1 cellular context compared by ENCODE assay signal in the genomic region with DNA sequence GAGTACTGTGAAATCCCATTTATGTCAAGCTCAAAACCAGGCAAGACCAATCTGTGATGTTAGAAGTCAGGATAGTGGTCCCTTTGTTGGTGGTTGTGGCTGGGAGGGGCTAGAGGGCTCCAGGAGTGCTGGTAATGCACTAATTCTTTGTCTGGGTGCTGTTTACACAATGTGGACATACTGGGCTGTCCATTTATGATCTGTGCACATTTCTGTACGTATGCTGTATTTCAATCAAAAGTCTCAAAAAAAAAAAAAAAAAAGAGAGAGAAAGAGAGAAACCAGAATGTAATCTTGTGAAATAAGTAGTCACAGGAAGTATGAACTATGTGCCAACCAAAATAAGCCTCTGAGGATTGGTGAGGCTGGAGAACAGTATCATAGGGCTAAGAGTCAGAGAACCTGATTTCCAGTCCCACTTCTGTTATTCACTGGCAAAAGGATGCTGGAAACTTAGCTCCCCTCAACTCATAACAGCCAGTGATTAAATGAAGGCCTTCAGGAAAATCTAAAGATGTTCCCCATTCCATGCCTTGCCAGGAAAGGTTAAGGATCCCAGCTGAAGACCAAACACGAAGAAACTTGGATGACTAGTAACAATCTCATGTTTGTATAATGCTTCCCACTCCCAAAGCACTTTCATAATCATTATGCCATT.
TF ChIP-seq lines count a peak whose summit lies in the region.

No MANE protein-coding gene starts in this region.

TF ChIP-seq in GM12878, 131 proteins besides CTCF, POLR2A, EP300 and RAD21:
- no peak for TF ChIP-seq E2F4 (IDR thresholded peaks at IDR 0.05; ENCODE audit: low read depth, low read length)
- TF ChIP-seq BRCA1 (IDR thresholded peaks at IDR 0.05; ENCODE audit: low read depth, low read length), result no peak
- TF ChIP-seq MTA2 (IDR thresholded peaks at IDR 0.05; ENCODE audit: low read depth), result no peak
- no peak for TF ChIP-seq MEF2A (IDR thresholded peaks at IDR 0.05; ENCODE audit: insufficient read depth, low read depth, low read length)
- TF ChIP-seq IRF5 (IDR thresholded peaks at IDR 0.05; ENCODE audit: borderline replicate concordance), result no peak
- no peak for TF ChIP-seq NR2F1 (conservative IDR thresholded peaks at IDR 0.05)
- TF ChIP-seq BCL3 (IDR thresholded peaks at IDR 0.05; ENCODE audit: borderline replicate concordance, insufficient read depth, low read depth, low read length, poor library complexity, severe bottlenecking), result no peak
- TF ChIP-seq SIN3A (IDR thresholded peaks at IDR 0.05; ENCODE audit: low read depth, low read length), result no peak
- no peak for TF ChIP-seq TCF7 (IDR thresholded peaks at IDR 0.05; ENCODE audit: borderline replicate concordance)
- TF ChIP-seq, protein P1, sequence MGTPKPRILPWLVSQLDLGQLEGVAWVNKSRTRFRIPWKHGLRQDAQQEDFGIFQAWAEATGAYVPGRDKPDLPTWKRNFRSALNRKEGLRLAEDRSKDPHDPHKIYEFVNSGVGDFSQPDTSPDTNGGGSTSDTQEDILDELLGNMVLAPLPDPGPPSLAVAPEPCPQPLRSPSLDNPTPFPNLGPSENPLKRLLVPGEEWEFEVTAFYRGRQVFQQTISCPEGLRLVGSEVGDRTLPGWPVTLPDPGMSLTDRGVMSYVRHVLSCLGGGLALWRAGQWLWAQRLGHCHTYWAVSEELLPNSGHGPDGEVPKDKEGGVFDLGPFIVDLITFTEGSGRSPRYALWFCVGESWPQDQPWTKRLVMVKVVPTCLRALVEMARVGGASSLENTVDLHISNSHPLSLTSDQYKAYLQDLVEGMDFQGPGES (IDR thresholded peaks at IDR 0.05), result no peak
- TF ChIP-seq ZNF217 (IDR thresholded peaks at IDR 0.05), result no peak
- TF ChIP-seq RFX5 (IDR thresholded peaks at IDR 0.05; ENCODE audit: low read depth, low read length), result no peak
- no peak for TF ChIP-seq GABPA (IDR thresholded peaks at IDR 0.05; ENCODE audit: low read depth)
- no peak for TF ChIP-seq ZNF592 (IDR thresholded peaks at IDR 0.05)
- TF ChIP-seq, protein P2, sequence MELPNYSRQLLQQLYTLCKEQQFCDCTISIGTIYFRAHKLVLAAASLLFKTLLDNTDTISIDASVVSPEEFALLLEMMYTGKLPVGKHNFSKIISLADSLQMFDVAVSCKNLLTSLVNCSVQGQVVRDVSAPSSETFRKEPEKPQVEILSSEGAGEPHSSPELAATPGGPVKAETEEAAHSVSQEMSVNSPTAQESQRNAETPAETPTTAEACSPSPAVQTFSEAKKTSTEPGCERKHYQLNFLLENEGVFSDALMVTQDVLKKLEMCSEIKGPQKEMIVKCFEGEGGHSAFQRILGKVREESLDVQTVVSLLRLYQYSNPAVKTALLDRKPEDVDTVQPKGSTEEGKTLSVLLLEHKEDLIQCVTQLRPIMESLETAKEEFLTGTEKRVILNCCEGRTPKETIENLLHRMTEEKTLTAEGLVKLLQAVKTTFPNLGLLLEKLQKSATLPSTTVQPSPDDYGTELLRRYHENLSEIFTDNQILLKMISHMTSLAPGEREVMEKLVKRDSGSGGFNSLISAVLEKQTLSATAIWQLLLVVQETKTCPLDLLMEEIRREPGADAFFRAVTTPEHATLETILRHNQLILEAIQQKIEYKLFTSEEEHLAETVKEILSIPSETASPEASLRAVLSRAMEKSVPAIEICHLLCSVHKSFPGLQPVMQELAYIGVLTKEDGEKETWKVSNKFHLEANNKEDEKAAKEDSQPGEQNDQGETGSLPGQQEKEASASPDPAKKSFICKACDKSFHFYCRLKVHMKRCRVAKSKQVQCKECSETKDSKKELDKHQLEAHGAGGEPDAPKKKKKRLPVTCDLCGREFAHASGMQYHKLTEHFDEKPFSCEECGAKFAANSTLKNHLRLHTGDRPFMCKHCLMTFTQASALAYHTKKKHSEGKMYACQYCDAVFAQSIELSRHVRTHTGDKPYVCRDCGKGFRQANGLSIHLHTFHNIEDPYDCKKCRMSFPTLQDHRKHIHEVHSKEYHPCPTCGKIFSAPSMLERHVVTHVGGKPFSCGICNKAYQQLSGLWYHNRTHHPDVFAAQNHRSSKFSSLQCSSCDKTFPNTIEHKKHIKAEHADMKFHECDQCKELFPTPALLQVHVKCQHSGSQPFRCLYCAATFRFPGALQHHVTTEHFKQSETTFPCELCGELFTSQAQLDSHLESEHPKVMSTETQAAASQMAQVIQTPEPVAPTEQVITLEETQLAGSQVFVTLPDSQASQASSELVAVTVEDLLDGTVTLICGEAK (IDR thresholded peaks at IDR 0.05; ENCODE audit: borderline replicate concordance), result no peak
- TF ChIP-seq SREBF1 (IDR thresholded peaks at IDR 0.05; ENCODE audit: low read length), result no peak
- TF ChIP-seq ESRRA (IDR thresholded peaks at IDR 0.05; ENCODE audit: low read length), result no peak
- TF ChIP-seq, protein P3, sequence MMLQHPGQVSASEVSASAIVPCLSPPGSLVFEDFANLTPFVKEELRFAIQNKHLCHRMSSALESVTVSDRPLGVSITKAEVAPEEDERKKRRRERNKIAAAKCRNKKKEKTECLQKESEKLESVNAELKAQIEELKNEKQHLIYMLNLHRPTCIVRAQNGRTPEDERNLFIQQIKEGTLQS (IDR thresholded peaks at IDR 0.05; ENCODE audit: borderline replicate concordance, extremely low read depth, low read depth, low read length), result no peak
- TF ChIP-seq RAD51 (IDR thresholded peaks at IDR 0.05), result no peak
- TF ChIP-seq ZNF622 (IDR thresholded peaks at IDR 0.05), result no peak
TF ChIP-seq in GM12878: peak in this region for 0.
